Comparison of ENCODE assay signal across 1 cellular context in genomic region chr2:42810971-42811865, GRCh38.
A peak's percentile ranks its signal among the peaks of the same experiment; 100 is the strongest.
TF ChIP-seq lines count a peak whose summit lies in the region.

No MANE protein-coding gene starts in this region.

TF ChIP-seq in HepG2, 621 proteins besides CTCF, POLR2A, EP300 and RAD21 (continued from another document and continues in another):
- 0 out of 2 replicates have a peak, but pooled peaks have one; percentile 40 for TF ChIP-seq ZNF792 (CRISPR knock-in tag; IDR thresholded peaks at IDR 0.05)
- TF ChIP-seq BRD4 (CRISPR knock-in tag; IDR thresholded peaks at IDR 0.05), result no peak; the same call in 1 of the 2 replicates
- TF ChIP-seq ZNF687 (CRISPR knock-in tag; IDR thresholded peaks at IDR 0.05), result peak; percentile 61
- TF ChIP-seq, protein P1, sequence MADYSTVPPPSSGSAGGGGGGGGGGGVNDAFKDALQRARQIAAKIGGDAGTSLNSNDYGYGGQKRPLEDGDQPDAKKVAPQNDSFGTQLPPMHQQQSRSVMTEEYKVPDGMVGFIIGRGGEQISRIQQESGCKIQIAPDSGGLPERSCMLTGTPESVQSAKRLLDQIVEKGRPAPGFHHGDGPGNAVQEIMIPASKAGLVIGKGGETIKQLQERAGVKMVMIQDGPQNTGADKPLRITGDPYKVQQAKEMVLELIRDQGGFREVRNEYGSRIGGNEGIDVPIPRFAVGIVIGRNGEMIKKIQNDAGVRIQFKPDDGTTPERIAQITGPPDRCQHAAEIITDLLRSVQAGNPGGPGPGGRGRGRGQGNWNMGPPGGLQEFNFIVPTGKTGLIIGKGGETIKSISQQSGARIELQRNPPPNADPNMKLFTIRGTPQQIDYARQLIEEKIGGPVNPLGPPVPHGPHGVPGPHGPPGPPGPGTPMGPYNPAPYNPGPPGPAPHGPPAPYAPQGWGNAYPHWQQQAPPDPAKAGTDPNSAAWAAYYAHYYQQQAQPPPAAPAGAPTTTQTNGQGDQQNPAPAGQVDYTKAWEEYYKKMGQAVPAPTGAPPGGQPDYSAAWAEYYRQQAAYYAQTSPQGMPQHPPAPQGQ (CRISPR knock-in tag; IDR thresholded peaks at IDR 0.05; ENCODE audit: borderline replicate concordance), result no peak
- no peak for TF ChIP-seq ZNF557 (CRISPR knock-in tag; IDR thresholded peaks at IDR 0.05)
- TF ChIP-seq ZBTB42 (CRISPR knock-in tag; IDR thresholded peaks at IDR 0.05), result peak; percentile 60; the same call in 1 of the 2 replicates
- TF ChIP-seq, protein P2, sequence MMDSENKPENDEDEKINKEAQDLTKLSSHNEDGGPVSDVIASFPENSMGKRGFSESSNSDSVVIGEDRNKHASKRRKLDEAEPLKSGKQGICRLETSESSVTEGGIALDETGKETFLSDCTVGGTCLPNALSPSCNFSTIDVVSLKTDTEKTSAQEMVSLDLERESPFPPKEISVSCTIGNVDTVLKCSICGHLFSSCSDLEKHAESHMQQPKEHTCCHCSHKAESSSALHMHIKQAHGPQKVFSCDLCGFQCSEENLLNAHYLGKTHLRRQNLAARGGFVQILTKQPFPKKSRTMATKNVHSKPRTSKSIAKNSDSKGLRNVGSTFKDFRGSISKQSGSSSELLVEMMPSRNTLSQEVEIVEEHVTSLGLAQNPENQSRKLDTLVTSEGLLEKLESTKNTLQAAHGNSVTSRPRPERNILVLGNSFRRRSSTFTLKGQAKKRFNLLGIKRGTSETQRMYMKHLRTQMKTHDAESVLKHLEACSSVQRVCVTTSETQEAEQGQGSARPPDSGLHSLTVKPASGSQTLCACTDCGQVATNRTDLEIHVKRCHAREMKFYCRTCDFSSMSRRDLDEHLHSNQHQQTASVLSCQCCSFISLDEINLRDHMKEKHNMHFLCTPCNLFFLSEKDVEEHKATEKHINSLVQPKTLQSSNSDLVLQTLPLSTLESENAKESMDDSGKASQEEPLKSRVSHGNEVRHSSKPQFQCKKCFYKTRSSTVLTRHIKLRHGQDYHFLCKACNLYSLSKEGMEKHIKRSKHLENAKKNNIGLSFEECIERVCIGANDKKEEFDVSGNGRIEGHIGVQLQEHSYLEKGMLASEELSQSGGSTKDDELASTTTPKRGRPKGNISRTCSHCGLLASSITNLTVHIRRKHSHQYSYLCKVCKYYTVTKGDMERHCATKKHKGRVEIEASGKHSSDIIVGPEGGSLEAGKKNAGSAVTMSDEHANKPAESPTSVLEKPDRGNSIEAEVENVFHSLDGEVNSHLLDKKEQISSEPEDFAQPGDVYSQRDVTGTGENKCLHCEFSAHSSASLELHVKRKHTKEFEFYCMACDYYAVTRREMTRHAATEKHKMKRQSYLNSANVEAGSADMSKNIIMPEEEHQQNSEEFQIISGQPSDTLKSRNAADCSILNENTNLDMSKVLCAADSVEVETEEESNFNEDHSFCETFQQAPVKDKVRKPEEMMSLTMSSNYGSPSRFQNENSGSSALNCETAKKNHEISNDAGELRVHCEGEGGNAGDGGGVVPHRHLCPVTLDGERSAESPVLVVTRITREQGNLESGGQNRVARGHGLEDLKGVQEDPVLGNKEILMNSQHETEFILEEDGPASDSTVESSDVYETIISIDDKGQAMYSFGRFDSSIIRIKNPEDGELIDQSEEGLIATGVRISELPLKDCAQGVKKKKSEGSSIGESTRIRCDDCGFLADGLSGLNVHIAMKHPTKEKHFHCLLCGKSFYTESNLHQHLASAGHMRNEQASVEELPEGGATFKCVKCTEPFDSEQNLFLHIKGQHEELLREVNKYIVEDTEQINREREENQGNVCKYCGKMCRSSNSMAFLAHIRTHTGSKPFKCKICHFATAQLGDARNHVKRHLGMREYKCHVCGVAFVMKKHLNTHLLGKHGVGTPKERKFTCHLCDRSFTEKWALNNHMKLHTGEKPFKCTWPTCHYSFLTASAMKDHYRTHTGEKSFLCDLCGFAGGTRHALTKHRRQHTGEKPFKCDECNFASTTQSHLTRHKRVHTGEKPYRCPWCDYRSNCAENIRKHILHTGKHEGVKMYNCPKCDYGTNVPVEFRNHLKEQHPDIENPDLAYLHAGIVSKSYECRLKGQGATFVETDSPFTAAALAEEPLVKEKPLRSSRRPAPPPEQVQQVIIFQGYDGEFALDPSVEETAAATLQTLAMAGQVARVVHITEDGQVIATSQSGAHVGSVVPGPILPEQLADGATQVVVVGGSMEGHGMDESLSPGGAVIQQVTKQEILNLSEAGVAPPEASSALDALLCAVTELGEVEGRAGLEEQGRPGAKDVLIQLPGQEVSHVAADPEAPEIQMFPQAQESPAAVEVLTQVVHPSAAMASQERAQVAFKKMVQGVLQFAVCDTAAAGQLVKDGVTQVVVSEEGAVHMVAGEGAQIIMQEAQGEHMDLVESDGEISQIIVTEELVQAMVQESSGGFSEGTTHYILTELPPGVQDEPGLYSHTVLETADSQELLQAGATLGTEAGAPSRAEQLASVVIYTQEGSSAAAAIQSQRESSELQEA (CRISPR knock-in tag; IDR thresholded peaks at IDR 0.05; ENCODE audit: not compliant biosample characterization), result no peak
- TF ChIP-seq, protein P3, sequence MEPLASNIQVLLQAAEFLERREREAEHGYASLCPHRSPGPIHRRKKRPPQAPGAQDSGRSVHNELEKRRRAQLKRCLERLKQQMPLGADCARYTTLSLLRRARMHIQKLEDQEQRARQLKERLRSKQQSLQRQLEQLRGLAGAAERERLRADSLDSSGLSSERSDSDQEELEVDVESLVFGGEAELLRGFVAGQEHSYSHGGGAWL (CRISPR knock-in tag; IDR thresholded peaks at IDR 0.05), result no peak
- TF ChIP-seq, protein P4, sequence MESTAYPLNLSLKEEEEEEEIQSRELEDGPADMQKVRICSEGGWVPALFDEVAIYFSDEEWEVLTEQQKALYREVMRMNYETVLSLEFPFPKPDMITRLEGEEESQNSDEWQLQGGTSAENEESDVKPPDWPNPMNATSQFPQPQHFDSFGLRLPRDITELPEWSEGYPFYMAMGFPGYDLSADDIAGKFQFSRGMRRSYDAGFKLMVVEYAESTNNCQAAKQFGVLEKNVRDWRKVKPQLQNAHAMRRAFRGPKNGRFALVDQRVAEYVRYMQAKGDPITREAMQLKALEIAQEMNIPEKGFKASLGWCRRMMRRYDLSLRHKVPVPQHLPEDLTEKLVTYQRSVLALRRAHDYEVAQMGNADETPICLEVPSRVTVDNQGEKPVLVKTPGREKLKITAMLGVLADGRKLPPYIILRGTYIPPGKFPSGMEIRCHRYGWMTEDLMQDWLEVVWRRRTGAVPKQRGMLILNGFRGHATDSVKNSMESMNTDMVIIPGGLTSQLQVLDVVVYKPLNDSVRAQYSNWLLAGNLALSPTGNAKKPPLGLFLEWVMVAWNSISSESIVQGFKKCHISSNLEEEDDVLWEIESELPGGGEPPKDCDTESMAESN (CRISPR knock-in tag; conservative IDR thresholded peaks at IDR 0.05), result no peak
- 0 out of 2 replicates have a peak, but pooled peaks have one; percentile 74 for TF ChIP-seq ZNF615 (CRISPR knock-in tag; IDR thresholded peaks at IDR 0.05; ENCODE audit: borderline replicate concordance)
- no peak for TF ChIP-seq NFRKB (IDR thresholded peaks at IDR 0.05)
- TF ChIP-seq NFE2L2 (IDR thresholded peaks at IDR 0.05; ENCODE audit: low read length), result no peak
- TF ChIP-seq MEIS1 (CRISPR knock-in tag; IDR thresholded peaks at IDR 0.05; ENCODE audit: borderline replicate concordance), result no peak; the same call in 1 of the 2 replicates
- no peak for TF ChIP-seq CC2D1A (CRISPR knock-in tag; IDR thresholded peaks at IDR 0.05)
- TF ChIP-seq, protein P5, sequence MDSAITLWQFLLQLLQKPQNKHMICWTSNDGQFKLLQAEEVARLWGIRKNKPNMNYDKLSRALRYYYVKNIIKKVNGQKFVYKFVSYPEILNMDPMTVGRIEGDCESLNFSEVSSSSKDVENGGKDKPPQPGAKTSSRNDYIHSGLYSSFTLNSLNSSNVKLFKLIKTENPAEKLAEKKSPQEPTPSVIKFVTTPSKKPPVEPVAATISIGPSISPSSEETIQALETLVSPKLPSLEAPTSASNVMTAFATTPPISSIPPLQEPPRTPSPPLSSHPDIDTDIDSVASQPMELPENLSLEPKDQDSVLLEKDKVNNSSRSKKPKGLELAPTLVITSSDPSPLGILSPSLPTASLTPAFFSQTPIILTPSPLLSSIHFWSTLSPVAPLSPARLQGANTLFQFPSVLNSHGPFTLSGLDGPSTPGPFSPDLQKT (CRISPR knock-in tag; IDR thresholded peaks at IDR 0.05; ENCODE audit: borderline replicate concordance), result no peak
- peak; percentile 63 for TF ChIP-seq LCORL (IDR thresholded peaks at IDR 0.05)
- TF ChIP-seq LCORL (CRISPR knock-in tag; IDR thresholded peaks at IDR 0.05), result peak; percentile 52; the same call in 1 of the 2 replicates
- no peak for TF ChIP-seq MATR3 (CRISPR knock-in tag; IDR thresholded peaks at IDR 0.05)
- TF ChIP-seq ZNF382 (CRISPR knock-in tag; IDR thresholded peaks at IDR 0.05; ENCODE audit: borderline replicate concordance), result no peak; the same call in 1 of the 2 replicates
- TF ChIP-seq ZNF562 (CRISPR knock-in tag; IDR thresholded peaks at IDR 0.05; ENCODE audit: borderline replicate concordance), result no peak
- TF ChIP-seq ZBTB43 (CRISPR knock-in tag; conservative IDR thresholded peaks at IDR 0.05), result no peak
- no peak; the same call in 1 of the 2 replicates for TF ChIP-seq ZNF143 (CRISPR knock-in tag; IDR thresholded peaks at IDR 0.05)
- TF ChIP-seq ZNF335 (CRISPR knock-in tag; IDR thresholded peaks at IDR 0.05), result no peak
- no peak for TF ChIP-seq ZNF317 (CRISPR knock-in tag; IDR thresholded peaks at IDR 0.05)
- no peak for TF ChIP-seq DPF2 (CRISPR knock-in tag; IDR thresholded peaks at IDR 0.05; ENCODE audit: borderline replicate concordance, low read depth)
- TF ChIP-seq DNMT1 (CRISPR knock-in tag; IDR thresholded peaks at IDR 0.05), result no peak; the same call in 1 of the 2 replicates
- TF ChIP-seq FOXA1 (IDR thresholded peaks at IDR 0.05), result no peak
- no peak for TF ChIP-seq FOXA1 (CRISPR knock-in tag; IDR thresholded peaks at IDR 0.05)
- TF ChIP-seq ZNF138 (CRISPR knock-in tag; IDR thresholded peaks at IDR 0.05; ENCODE audit: low read depth), result peak; percentile 54; the same call in 1 of the 2 replicates
- TF ChIP-seq ZNF883 (CRISPR knock-in tag; IDR thresholded peaks at IDR 0.05; ENCODE audit: not compliant biosample characterization), result no peak
- no peak for TF ChIP-seq STAT5B (CRISPR knock-in tag; IDR thresholded peaks at IDR 0.05)
- TF ChIP-seq SMAD3 (CRISPR knock-in tag; IDR thresholded peaks at IDR 0.05), result no peak
- no peak for TF ChIP-seq KAT8 (CRISPR knock-in tag; IDR thresholded peaks at IDR 0.05)
- no peak for TF ChIP-seq NFATC3 (CRISPR knock-in tag; IDR thresholded peaks at IDR 0.05)
- no peak for TF ChIP-seq ZNF619 (CRISPR knock-in tag; IDR thresholded peaks at IDR 0.05)
- TF ChIP-seq ZNF274 (CRISPR knock-in tag; IDR thresholded peaks at IDR 0.05), result no peak
- TF ChIP-seq NCOR1 (IDR thresholded peaks at IDR 0.05; ENCODE audit: borderline replicate concordance, low read length), result no peak
- TF ChIP-seq GMEB1 (CRISPR knock-in tag; IDR thresholded peaks at IDR 0.05; ENCODE audit: borderline replicate concordance), result no peak
- peak; percentile 53; the same call in 1 of the 2 replicates for TF ChIP-seq KDM5B (CRISPR knock-in tag; IDR thresholded peaks at IDR 0.05; ENCODE audit: borderline replicate concordance)
- TF ChIP-seq ZNF121 (CRISPR knock-in tag; IDR thresholded peaks at IDR 0.05), result no peak
- no peak for TF ChIP-seq EHMT2 (IDR thresholded peaks at IDR 0.05; ENCODE audit: borderline replicate concordance, low read depth, low read length)
- no peak; the same call in 1 of the 2 replicates for TF ChIP-seq ISX (CRISPR knock-in tag; conservative IDR thresholded peaks at IDR 0.05)
- no peak for TF ChIP-seq ZNF205 (CRISPR knock-in tag; IDR thresholded peaks at IDR 0.05)
- TF ChIP-seq ZNF879 (CRISPR knock-in tag; IDR thresholded peaks at IDR 0.05), result 0 out of 2 replicates have a peak, but pooled peaks have one; percentile 63
- TF ChIP-seq HNRNPH1 (optimal IDR thresholded peaks at IDR 0.05; ENCODE audit: low read depth, low read length), result no peak
- TF ChIP-seq ZNF878 (CRISPR knock-in tag; IDR thresholded peaks at IDR 0.05), result no peak
